ENCODE assay signal across 1 cellular context in genomic region chr2:96114903-96115581, GRCh38.
TF ChIP-seq lines count a peak whose summit lies in the region.

No MANE protein-coding gene starts in this region.

TF ChIP-seq in H1, 55 proteins besides CTCF, POLR2A, EP300 and RAD21:
- TF ChIP-seq MAFK (IDR thresholded peaks at IDR 0.05; ENCODE audit: low read depth, low read length), result no peak
- no peak for TF ChIP-seq CTBP2 (IDR thresholded peaks at IDR 0.05; ENCODE audit: borderline replicate concordance, insufficient read depth, insufficient read length, low read length)
- no peak for TF ChIP-seq RXRA (IDR thresholded peaks at IDR 0.05; ENCODE audit: insufficient read depth, low read depth, low read length)
- TF ChIP-seq, protein P1, sequence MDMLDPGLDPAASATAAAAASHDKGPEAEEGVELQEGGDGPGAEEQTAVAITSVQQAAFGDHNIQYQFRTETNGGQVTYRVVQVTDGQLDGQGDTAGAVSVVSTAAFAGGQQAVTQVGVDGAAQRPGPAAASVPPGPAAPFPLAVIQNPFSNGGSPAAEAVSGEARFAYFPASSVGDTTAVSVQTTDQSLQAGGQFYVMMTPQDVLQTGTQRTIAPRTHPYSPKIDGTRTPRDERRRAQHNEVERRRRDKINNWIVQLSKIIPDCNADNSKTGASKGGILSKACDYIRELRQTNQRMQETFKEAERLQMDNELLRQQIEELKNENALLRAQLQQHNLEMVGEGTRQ (IDR thresholded peaks at IDR 0.05; ENCODE audit: low read length), result no peak
- no peak for TF ChIP-seq KDM1A (IDR thresholded peaks at IDR 0.05; ENCODE audit: borderline replicate concordance, low read length)
- no peak for TF ChIP-seq TAF7 (optimal IDR thresholded peaks at IDR 0.05; ENCODE audit: borderline replicate concordance, low read depth, low read length)
- no peak for TF ChIP-seq SIX5 (IDR thresholded peaks at IDR 0.05; ENCODE audit: low read depth, low read length)
- TF ChIP-seq HDAC2 (IDR thresholded peaks at IDR 0.05; ENCODE audit: borderline replicate concordance in 1 of 2, low read depth in 2 of 2, low read length in 2 of 2), result no peak
- TF ChIP-seq CREB1 (IDR thresholded peaks at IDR 0.05), result no peak
- TF ChIP-seq SP1 (IDR thresholded peaks at IDR 0.05; ENCODE audit: low read depth, low read length), result no peak
- no peak for TF ChIP-seq SP2 (IDR thresholded peaks at IDR 0.05; ENCODE audit: low read length)
- no peak for TF ChIP-seq YY1 (IDR thresholded peaks at IDR 0.05; ENCODE audit: low read depth, low read length)
- TF ChIP-seq JUN (IDR thresholded peaks at IDR 0.05; ENCODE audit: low read depth, low read length), result no peak
- no peak for TF ChIP-seq ZNF274 (IDR thresholded peaks at IDR 0.05; ENCODE audit: borderline replicate concordance, extremely low read depth, low read length)
- TF ChIP-seq TAF1 (IDR thresholded peaks at IDR 0.05; ENCODE audit: low read depth, low read length), result no peak
